1 cellular context compared by ENCODE assay signal in the genomic region with DNA sequence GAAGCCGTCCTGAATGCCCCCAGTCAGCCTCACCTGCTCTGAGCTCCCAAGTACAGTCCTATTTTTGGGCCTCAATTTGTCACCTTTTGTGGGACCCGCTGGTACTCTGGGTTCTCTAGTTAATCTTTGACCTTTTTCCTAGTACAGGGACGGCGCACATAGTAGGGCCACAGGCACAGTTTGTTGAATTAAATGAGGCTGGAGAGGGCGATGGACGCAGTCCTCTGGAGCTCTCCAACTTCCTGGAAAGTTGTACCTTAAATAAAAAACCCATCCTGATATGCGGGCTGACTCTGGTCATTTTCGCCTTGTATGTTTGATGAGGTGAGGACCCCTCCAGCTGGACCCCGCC.
TF ChIP-seq lines count a peak whose summit lies in the region.

No MANE protein-coding gene starts in this region.

TF ChIP-seq in K562, 482 proteins besides CTCF, POLR2A, EP300 and RAD21:
- no peak for TF ChIP-seq ZEB2 (IDR thresholded peaks at IDR 0.05)
- peak; percentile 72; the same call in 1 of the 2 replicates for TF ChIP-seq ADNP (tag; IDR thresholded peaks at IDR 0.05)
- TF ChIP-seq MAFG (tag; conservative IDR thresholded peaks at IDR 0.05): no peak
- no peak for TF ChIP-seq ZNF668 (CRISPR knock-in tag; IDR thresholded peaks at IDR 0.05)
- TF ChIP-seq ZKSCAN1 (IDR thresholded peaks at IDR 0.05; ENCODE audit: low read depth, low read length): peak; percentile 100
TF ChIP-seq in K562: peak in this region for 2.
